Comparison of ENCODE assay signal across 8 cellular contexts in the genomic region with DNA sequence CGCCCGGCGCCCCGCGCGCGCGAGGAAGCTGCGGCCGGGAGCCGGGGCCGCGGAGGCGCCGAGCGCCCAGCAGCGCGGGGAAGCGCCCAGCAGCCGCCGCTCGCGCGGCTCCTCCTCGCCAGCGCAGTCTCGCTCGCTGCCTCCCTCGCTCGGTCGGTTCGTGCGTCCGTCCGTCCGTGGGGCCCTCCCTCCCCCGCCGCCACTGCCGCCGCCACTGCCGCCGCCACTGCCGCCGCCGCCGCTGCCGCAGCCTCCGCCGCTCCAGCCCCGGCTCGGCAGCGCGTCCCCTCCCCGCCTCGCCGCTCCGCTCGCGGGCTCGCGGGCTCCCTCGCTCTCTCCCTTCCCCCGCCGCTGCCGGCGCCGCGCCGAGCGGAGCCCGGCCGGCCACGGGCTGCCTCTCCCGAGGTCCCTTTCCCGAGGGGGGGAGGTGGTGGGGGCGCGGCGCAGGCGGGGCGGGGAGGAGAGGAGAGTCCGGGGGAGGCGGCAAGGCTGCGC. TPM values are rescaled to one million over a fixed set of nuclear protein-coding genes. Genes with fewer than 3 reads are reported as not detected.
A peak's percentile ranks its signal among the peaks of the same experiment; 100 is the strongest.
DNase-seq lines count a peak whose midpoint lies in the region; ATAC-seq lines count a peak whose summit lies in the region.

A gene (minus strand): TSS at position 138 of the 495 bp plus-strand sequence.

- peaks cover 10% of the 10 kb centered on the region for H3K4me1 ChIP-seq in NT2/D1 (ENCODE audit: insufficient read depth, insufficient read length)

- H3K9me3 ChIP-seq in NT2/D1 (ENCODE audit: insufficient read depth, low read length) = no peaks in the 10 kb centered on the region

- H3K36me3 ChIP-seq in NT2/D1 (ENCODE audit: insufficient read depth, insufficient read length, low read length) = no peaks in the 10 kb centered on the region

- ATAC-seq in GM18868 (IDR thresholded peaks at IDR 0.05; ENCODE audit: unreplicated experiment) (no peak), GM21515 (IDR thresholded peaks at IDR 0.05; ENCODE audit: unreplicated experiment) (no peak)

- peak; percentile 52 to 82 (median 68) for DNase-seq in NCI-H1417 (lab: John Stamatoyannopoulos, UW)
- DNase-seq in NCI-H1417 treated with DMSO at 0.1 percent for 48 hours (lab: John Stamatoyannopoulos, UW) = no peak
- DNase-seq in NT2/D1 (ENCODE audit: low read depth, low spot score) = no peak
- peak; percentile 65 for DNase-seq in ecto neural progenitor cell (ENCODE audit: low spot score)
- peak; percentile 29 to 46 for DNase-seq in lung microvascular endothelial cell (ENCODE audit: low read depth in 2 of 2)
- peak in 22 of 49 donors; percentile 10 to 74 (median 28) for DNase-seq in substantia nigra (lab: John Stamatoyannopoulos, UW)

- peak within 1 kb of the TSS; percentile 76 for H3K9ac ChIP-seq in NT2/D1 (ENCODE audit: insufficient read length, low read depth)

- peak within 1 kb of the TSS; percentile 58 for H3K4me3 ChIP-seq in NT2/D1 (ENCODE audit: insufficient read length, low read depth)

- H3K27me3 ChIP-seq in NT2/D1 (ENCODE audit: insufficient read depth, insufficient read length) = peaks cover 63% of the 10 kb centered on the region

- peak within 1 kb of the TSS; percentile 30 for H3K27ac ChIP-seq in substantia nigra (ENCODE audit: low read depth, low read length, poor library complexity, severe bottlenecking)

RNA-seq across cellular contexts. Expression of the gene that starts here (rescaled TPM):
- 0.20 and 0.44 TPM in 2 replicates for total RNA-seq in lung microvascular endothelial cell

Comparison
In these comparisons a context has a peak if more than half of its experiments do, and no peak if none do; other contexts are left out.
1. DNase-seq: peak in NCI-H1417 (3 of 3) and ecto neural progenitor cell (single experiment); none in NCI-H1417 treated with DMSO at 0.1 percent for 48 hours (single experiment) and NT2/D1 (single experiment).
2. Peak in DNase-seq in lung microvascular endothelial cell; RNA of the gene not detected or under 1 TPM.